Comparison of ENCODE assay signal across 8 cellular contexts in genomic region chr4:184649026-184649970, GRCh38. TPM values are rescaled to one million over a fixed set of nuclear protein-coding genes. Genes with fewer than 3 reads are reported as not detected.
A peak's percentile ranks its signal among the peaks of the same experiment; 100 is the strongest.
DNase-seq lines count a peak whose midpoint lies in the region; ATAC-seq and TF ChIP-seq lines count a peak whose summit lies in the region.

Gene CASP3, minus strand, starts transcription at chr4:184649447. Its CDS starts 10,994 bp downstream, at chr4:184638453.
A gene with protein sequence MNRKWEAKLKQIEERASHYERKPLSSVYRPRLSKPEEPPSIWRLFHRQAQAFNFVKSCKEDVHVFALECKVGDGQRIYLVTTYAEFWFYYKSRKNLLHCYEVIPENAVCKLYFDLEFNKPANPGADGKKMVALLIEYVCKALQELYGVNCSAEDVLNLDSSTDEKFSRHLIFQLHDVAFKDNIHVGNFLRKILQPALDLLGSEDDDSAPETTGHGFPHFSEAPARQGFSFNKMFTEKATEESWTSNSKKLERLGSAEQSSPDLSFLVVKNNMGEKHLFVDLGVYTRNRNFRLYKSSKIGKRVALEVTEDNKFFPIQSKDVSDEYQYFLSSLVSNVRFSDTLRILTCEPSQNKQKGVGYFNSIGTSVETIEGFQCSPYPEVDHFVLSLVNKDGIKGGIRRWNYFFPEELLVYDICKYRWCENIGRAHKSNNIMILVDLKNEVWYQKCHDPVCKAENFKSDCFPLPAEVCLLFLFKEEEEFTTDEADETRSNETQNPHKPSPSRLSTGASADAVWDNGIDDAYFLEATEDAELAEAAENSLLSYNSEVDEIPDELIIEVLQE (plus strand): TSS chr4:184649738. CDS start chr4:184657141, 7,403 bp downstream.

- DNase-seq in GM13977 (ENCODE audit: low spot score) (peak; percentile 92), NCI-H146 (lab: John Stamatoyannopoulos, UW) (peak; percentile 91), T-cell (peak; percentile 88 to 98 (median 95)), heart right ventricle (peak; percentile 97 to 99), progenitor cell of endocrine pancreas (ENCODE audit: low spot score, unreplicated experiment) (peak; percentile 94), upper lobe of right lung (peak; percentile 99)

- ATAC-seq in HG02870 (IDR thresholded peaks at IDR 0.05; ENCODE audit: unreplicated experiment) (peak; percentile 81), T-cell (replicated peaks in 1 of 4) (peak; percentile 87 to 94 (median 90)), heart right ventricle (peak; percentile 92 to 98 (median 96)), upper lobe of right lung (peak; percentile 98)

- no peaks in the 10 kb centered on the region for H3K27me3 Mint-ChIP-seq in T-cell
- H3K27me3 Mint-ChIP-seq in progenitor cell of endocrine pancreas = no peaks in the 10 kb centered on the region

- H3K4me3 ChIP-seq in heart right ventricle = peak within 1 kb of the TSS; percentile 72 to 96 (median 84)
- H3K4me3 ChIP-seq in upper lobe of right lung = peak within 1 kb of the TSS; percentile 87

- H3K36me3 Mint-ChIP-seq in T-cell (peaks cover 14% of the 10 kb centered on the region), progenitor cell of endocrine pancreas (ENCODE audit: insufficient read depth) (no peaks in the 10 kb centered on the region)

- CTCF ChIA-PET in T-cell (lab: Charles Lee) = interaction anchor here (0.6 to 1.9 kb wide), 11 partner anchors 19 to 1213 kb away, joined by 3 to 16 read pairs (median 4); partner anchors contain the start of genes CENPU (in 1 of the 2) and IRF2 (in 1 of the 2)

- POLR2A ChIA-PET in T-cell (lab: Charles Lee) = interaction anchor here (0.6 to 1.8 kb wide), 18 partner anchors 9 to 1734 kb away, joined by 3 to 10 read pairs (median 4); partner anchors contain the start of genes CENPU (in 1 of the 2) and IRF2 (in 1 of the 2)

- in situ Hi-C loops in GM13977 (cut with MboI; ENCODE audit: low pct_unique_long_range_greater_than_20kb, low sequenced_read_pairs, unreplicated experiment) = no loop called here

- H3K27ac ChIP-seq in adipose tissue (ENCODE audit: low read depth, low read length) = peak within 1 kb of the TSS; percentile 98
- H3K27ac ChIP-seq in heart right ventricle = peak within 1 kb of the TSS; percentile 87 to 100 (median 98)
- H3K27ac ChIP-seq in upper lobe of right lung = peak within 1 kb of the TSS; percentile 95

- TF ChIP-seq CTCF in GM13977 (IDR thresholded peaks at IDR 0.05; ENCODE audit: extremely low read depth, insufficient read depth, missing control alignments) (peak; percentile 45), heart right ventricle (IDR thresholded peaks at IDR 0.05) (peak in 8 of 9 donors; percentile 10 to 59 (median 38)), progenitor cell of endocrine pancreas (IDR thresholded peaks at IDR 0.05; ENCODE audit: unreplicated experiment) (peak; percentile 33), upper lobe of right lung (IDR thresholded peaks at IDR 0.05) (peak; percentile 35)

- H3K9me3 ChIP-seq in heart right ventricle = no peaks in the 10 kb centered on the region
- no peaks in the 10 kb centered on the region for H3K9me3 ChIP-seq in upper lobe of right lung

- peaks cover 50 to 58% (median 51%) of the 10 kb centered on the region in 3 donors for H3K4me1 Mint-ChIP-seq in T-cell
- H3K4me1 Mint-ChIP-seq in progenitor cell of endocrine pancreas (ENCODE audit: low read depth) = peaks cover 30% of the 10 kb centered on the region

- peaks cover 13 to 60% (median 50%) of the 10 kb centered on the region in 9 donors for H3K4me1 ChIP-seq in heart right ventricle
- H3K4me1 ChIP-seq in upper lobe of right lung = peaks cover 44% of the 10 kb centered on the region

- intact Hi-C loops in heart right ventricle (cut with DNase I) = loop anchor here in 7 of 10 donors (2.0 to 10.0 kb wide), 8 partner anchors 83 to 387 kb away; partner anchors contain the start of gene CENPU (in 4 of the 7)
- intact Hi-C loops in upper lobe of right lung (cut with DNase I) = no loop called here

- H3K27me3 ChIP-seq in heart right ventricle (no peaks in the 10 kb centered on the region), upper lobe of right lung (no peaks in the 10 kb centered on the region)

- 1% methylated on average over 57 to 89 of the region's 90 CpGs for WGBS in adipose tissue, 3 donors
- WGBS in heart right ventricle, 2 donors = 1% methylated on average over 86 to 88 of the region's 90 CpGs

- H3K9me3 Mint-ChIP-seq in T-cell (no peaks in the 10 kb centered on the region), progenitor cell of endocrine pancreas (ENCODE audit: low read depth) (no peaks in the 10 kb centered on the region)

- peaks cover 0 to 31% (median 0%) of the 10 kb centered on the region in 9 donors for H3K36me3 ChIP-seq in heart right ventricle
- peaks cover 5% of the 10 kb centered on the region for H3K36me3 ChIP-seq in upper lobe of right lung

- H3K4me3 Mint-ChIP-seq in T-cell (peak within 1 kb of the TSS; percentile 98), progenitor cell of endocrine pancreas (ENCODE audit: low read depth) (peak within 1 kb of the TSS; percentile 87)

- H3K27ac Mint-ChIP-seq in T-cell (peak within 1 kb of the TSS; percentile 96 to 97), progenitor cell of endocrine pancreas (peak within 1 kb of the TSS; percentile 96)

RNA-seq across cellular contexts. Expression of gene CASP3, which starts in this region (rescaled TPM):
- total RNA-seq in T-cell (10 to 100 TPM; 10.7 to 23.5 (median 19.9) TPM), heart right ventricle (10 to 100 TPM in 8 of 10 donors, 1 to 10 TPM in 2; 7.9 to 24.8 (median 13.5) TPM), progenitor cell of endocrine pancreas (29.6 and 33.9 TPM in 2 replicates), upper lobe of right lung (17.5 TPM)
- polyA plus RNA-seq in adipose tissue (10 to 100 TPM in 1 of 3 donors, 1 to 10 TPM in 2; 6.8 to 22.9 (median 9.8) TPM), heart right ventricle (10 to 100 TPM in 1 of 2 donors, 1 to 10 TPM in 1; 9.1 to 15.5 TPM)

RNA-seq across cellular contexts. Expression of the second gene that starts in this region (rescaled TPM):
- total RNA-seq in T-cell (10 to 100 TPM; 11.6 to 14.8 (median 12.4) TPM), heart right ventricle (10 to 100 TPM in 6 of 10 donors, 1 to 10 TPM in 4; 7.2 to 13.7 (median 10.8) TPM), progenitor cell of endocrine pancreas (17.4 and 19.0 TPM in 2 replicates), upper lobe of right lung (14.4 TPM)
- polyA plus RNA-seq in adipose tissue (10 to 100 TPM in 1 of 3 donors, 1 to 10 TPM in 2; 5.2 to 17.0 (median 6.4) TPM), heart right ventricle (10 to 100 TPM in 1 of 2 donors, 1 to 10 TPM in 1; 7.2 to 85.2 TPM)

Comparison
In these comparisons a context has a peak if more than half of its experiments do, and no peak if none do; other contexts are left out.
1. Peak in every context shown above with its lines: DNase-seq, ATAC-seq, H3K4me3 ChIP-seq and H3K27ac ChIP-seq.